Comparison of ENCODE assay signal across 1 cellular context in the genomic region with DNA sequence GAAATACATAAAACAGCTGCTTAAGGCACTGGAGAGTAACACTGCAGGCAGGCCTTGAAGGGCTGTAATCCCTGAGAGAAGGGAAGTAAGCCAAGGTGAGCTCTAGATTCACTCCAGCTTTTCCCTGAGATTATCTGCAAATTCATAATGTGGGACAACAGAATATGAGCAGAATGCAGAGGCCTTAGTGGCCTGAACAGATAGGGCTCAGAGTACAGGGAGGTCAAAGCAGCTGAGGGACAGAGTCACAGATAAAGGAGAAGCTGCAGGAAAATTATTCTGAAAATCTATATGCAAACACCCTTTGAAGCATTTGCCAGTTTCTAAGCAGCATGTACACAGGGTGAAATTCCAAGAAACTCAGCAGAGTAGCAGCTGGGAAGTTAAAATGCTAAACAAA.
A peak's percentile ranks its signal among the peaks of the same experiment; 100 is the strongest.
TF ChIP-seq lines count a peak whose summit lies in the region.

No MANE protein-coding gene starts in this region.

TF ChIP-seq in K562, 482 proteins besides CTCF, POLR2A, EP300 and RAD21:
- no peak for TF ChIP-seq ZNF3 (CRISPR knock-in tag; IDR thresholded peaks at IDR 0.05)
- no peak for TF ChIP-seq C11orf30 (IDR thresholded peaks at IDR 0.05; ENCODE audit: low read depth)
- TF ChIP-seq CBFA2T2 (conservative IDR thresholded peaks at IDR 0.05): peak; percentile 44; the same call in 1 of the 2 replicates
- TF ChIP-seq, protein P1, sequence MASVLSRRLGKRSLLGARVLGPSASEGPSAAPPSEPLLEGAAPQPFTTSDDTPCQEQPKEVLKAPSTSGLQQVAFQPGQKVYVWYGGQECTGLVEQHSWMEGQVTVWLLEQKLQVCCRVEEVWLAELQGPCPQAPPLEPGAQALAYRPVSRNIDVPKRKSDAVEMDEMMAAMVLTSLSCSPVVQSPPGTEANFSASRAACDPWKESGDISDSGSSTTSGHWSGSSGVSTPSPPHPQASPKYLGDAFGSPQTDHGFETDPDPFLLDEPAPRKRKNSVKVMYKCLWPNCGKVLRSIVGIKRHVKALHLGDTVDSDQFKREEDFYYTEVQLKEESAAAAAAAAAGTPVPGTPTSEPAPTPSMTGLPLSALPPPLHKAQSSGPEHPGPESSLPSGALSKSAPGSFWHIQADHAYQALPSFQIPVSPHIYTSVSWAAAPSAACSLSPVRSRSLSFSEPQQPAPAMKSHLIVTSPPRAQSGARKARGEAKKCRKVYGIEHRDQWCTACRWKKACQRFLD (CRISPR knock-in tag; IDR thresholded peaks at IDR 0.05): no peak
- TF ChIP-seq, protein P2, sequence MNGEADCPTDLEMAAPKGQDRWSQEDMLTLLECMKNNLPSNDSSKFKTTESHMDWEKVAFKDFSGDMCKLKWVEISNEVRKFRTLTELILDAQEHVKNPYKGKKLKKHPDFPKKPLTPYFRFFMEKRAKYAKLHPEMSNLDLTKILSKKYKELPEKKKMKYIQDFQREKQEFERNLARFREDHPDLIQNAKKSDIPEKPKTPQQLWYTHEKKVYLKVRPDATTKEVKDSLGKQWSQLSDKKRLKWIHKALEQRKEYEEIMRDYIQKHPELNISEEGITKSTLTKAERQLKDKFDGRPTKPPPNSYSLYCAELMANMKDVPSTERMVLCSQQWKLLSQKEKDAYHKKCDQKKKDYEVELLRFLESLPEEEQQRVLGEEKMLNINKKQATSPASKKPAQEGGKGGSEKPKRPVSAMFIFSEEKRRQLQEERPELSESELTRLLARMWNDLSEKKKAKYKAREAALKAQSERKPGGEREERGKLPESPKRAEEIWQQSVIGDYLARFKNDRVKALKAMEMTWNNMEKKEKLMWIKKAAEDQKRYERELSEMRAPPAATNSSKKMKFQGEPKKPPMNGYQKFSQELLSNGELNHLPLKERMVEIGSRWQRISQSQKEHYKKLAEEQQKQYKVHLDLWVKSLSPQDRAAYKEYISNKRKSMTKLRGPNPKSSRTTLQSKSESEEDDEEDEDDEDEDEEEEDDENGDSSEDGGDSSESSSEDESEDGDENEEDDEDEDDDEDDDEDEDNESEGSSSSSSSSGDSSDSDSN (IDR thresholded peaks at IDR 0.05; ENCODE audit: borderline replicate concordance in 1 of 2, low read depth in 2 of 2, low read length in 2 of 2): no peak
- TF ChIP-seq RAD51 (IDR thresholded peaks at IDR 0.05; ENCODE audit: borderline replicate concordance, low read depth): no peak
- TF ChIP-seq, protein P3, sequence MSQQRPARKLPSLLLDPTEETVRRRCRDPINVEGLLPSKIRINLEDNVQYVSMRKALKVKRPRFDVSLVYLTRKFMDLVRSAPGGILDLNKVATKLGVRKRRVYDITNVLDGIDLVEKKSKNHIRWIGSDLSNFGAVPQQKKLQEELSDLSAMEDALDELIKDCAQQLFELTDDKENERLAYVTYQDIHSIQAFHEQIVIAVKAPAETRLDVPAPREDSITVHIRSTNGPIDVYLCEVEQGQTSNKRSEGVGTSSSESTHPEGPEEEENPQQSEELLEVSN (IDR thresholded peaks at IDR 0.05; ENCODE audit: borderline replicate concordance in 1 of 2, extremely low read depth in 1 of 2, insufficient read depth in 1 of 2, insufficient read length in 1 of 2, low read depth in 1 of 2, low read length in 1 of 2, poor library complexity in 1 of 2, severe bottlenecking in 1 of 2): no peak
- TF ChIP-seq ARID1B (IDR thresholded peaks at IDR 0.05): peak; percentile 48; the same call in 1 of the 2 replicates
- TF ChIP-seq TAL1 (IDR thresholded peaks at IDR 0.05): peak; percentile 41; the same call in 1 of the 2 replicates
- TF ChIP-seq TCF3 (CRISPR knock-in tag; IDR thresholded peaks at IDR 0.05): peak; percentile 49; the same call in 1 of the 2 replicates
- TF ChIP-seq, protein P4, sequence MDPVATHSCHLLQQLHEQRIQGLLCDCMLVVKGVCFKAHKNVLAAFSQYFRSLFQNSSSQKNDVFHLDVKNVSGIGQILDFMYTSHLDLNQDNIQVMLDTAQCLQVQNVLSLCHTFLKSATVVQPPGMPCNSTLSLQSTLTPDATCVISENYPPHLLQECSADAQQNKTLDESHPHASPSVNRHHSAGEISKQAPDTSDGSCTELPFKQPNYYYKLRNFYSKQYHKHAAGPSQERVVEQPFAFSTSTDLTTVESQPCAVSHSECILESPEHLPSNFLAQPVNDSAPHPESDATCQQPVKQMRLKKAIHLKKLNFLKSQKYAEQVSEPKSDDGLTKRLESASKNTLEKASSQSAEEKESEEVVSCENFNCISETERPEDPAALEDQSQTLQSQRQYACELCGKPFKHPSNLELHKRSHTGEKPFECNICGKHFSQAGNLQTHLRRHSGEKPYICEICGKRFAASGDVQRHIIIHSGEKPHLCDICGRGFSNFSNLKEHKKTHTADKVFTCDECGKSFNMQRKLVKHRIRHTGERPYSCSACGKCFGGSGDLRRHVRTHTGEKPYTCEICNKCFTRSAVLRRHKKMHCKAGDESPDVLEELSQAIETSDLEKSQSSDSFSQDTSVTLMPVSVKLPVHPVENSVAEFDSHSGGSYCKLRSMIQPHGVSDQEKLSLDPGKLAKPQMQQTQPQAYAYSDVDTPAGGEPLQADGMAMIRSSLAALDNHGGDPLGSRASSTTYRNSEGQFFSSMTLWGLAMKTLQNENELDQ (CRISPR knock-in tag; IDR thresholded peaks at IDR 0.05; ENCODE audit: borderline replicate concordance): no peak
- TF ChIP-seq HDGF (IDR thresholded peaks at IDR 0.05): no peak
- peak; percentile 77 for TF ChIP-seq CBFA2T3 (IDR thresholded peaks at IDR 0.05)
